In genomic region chr22:46803031-46803880, GRCh38 we compare ENCODE assay signal across 8 cellular contexts. TPM values are rescaled to one million over a fixed set of nuclear protein-coding genes. Genes with fewer than 3 reads are reported as not detected.
DNase-seq lines count a peak whose midpoint lies in the region; ATAC-seq and TF ChIP-seq lines count a peak whose summit lies in the region.

No MANE protein-coding gene starts in this region.

- peak overlapping the region; percentile 86 for H3K27ac Mint-ChIP-seq in CD8-positive, alpha-beta T cell

- H3K4me3 ChIP-seq in CD8-positive, alpha-beta T cell (ENCODE audit: low read depth, low read length), result no peak overlapping the region
- H3K4me3 ChIP-seq in adrenal gland, result no peak overlapping the region

- H3K27ac ChIP-seq in CD8-positive, alpha-beta T cell (ENCODE audit: low read depth, low read length), result no peak overlapping the region
- no peak overlapping the region for H3K27ac ChIP-seq in adrenal gland

- 28 to 48% (median 34%) methylated on average over 7 to 28 of the region's 28 CpGs for WGBS in adrenal gland, 4 donors

- H3K4me3 Mint-ChIP-seq in CD8-positive, alpha-beta T cell, result no peak overlapping the region

- H3K27me3 Mint-ChIP-seq in CD8-positive, alpha-beta T cell (ENCODE audit: low read depth), result no peaks in the 10 kb centered on the region

- POLR2A ChIA-PET in CD8-positive, alpha-beta T cell (lab: Charles Lee), result interaction anchor here (1.1 to 2.6 kb wide), 6 partner anchors 41 to 77 kb away, joined by 3 to 13 read pairs (median 6); partner anchors contain the start of gene TBC1D22A

- TF ChIP-seq CTCF in CD8-positive, alpha-beta T cell (IDR thresholded peaks at IDR 0.05), result peak; percentile 94
- TF ChIP-seq CTCF in adrenal gland (IDR thresholded peaks at IDR 0.05), result peak; percentile 74 to 86 (median 82)

- intact Hi-C loops in CD8-positive, alpha-beta T cell (cut with DNase I, micrococcal nuclease), result loop anchor here (1.0 to 5.0 kb wide), 7 partner anchors 12 to 240 kb away; partner anchors contain the start of gene TBC1D22A (in 1 of the 2)
- intact Hi-C loops in adrenal gland (cut with DNase I), result no loop called here

- peaks cover 20% of the 10 kb centered on the region for H3K4me1 ChIP-seq in CD8-positive, alpha-beta T cell (ENCODE audit: insufficient read depth, low read length)
- peaks cover 0 to 12% of the 10 kb centered on the region in 2 donors for H3K4me1 ChIP-seq in adrenal gland (replicated peaks in 1 of 2)

- H3K9me3 Mint-ChIP-seq in CD8-positive, alpha-beta T cell, result no peaks in the 10 kb centered on the region

- no peaks in the 10 kb centered on the region for H3K27me3 ChIP-seq in CD8-positive, alpha-beta T cell (ENCODE audit: insufficient read depth, low read length)
- no peaks in the 10 kb centered on the region for H3K27me3 ChIP-seq in adrenal gland

- peaks cover 31% of the 10 kb centered on the region for H3K36me3 ChIP-seq in CD8-positive, alpha-beta T cell (ENCODE audit: insufficient read depth, low read length)
- H3K36me3 ChIP-seq in adrenal gland (replicated peaks in 1 of 2), result peaks cover 0 to 14% of the 10 kb centered on the region in 2 donors

- peaks cover 72% of the 10 kb centered on the region for H3K36me3 Mint-ChIP-seq in CD8-positive, alpha-beta T cell

- no peak for TF ChIP-seq POLR2A in adrenal gland (IDR thresholded peaks at IDR 0.05)

- ATAC-seq in CD8-positive, alpha-beta T cell, result peak; percentile 87
- ATAC-seq in HG03280 (IDR thresholded peaks at IDR 0.05; ENCODE audit: unreplicated experiment), result peak; percentile 77
- no peak for ATAC-seq in HG03039 (IDR thresholded peaks at IDR 0.05; ENCODE audit: unreplicated experiment)

- DNase-seq in CD8-positive, alpha-beta T cell, result peak; percentile 57 to 84 (median 71)
- DNase-seq in T-helper 22 cell (ENCODE audit: low read depth) (peak; percentile 48), adrenal gland (peak in 4 of 7 donors; percentile 39 to 58 (median 44)), iPS-NIHi11 (ENCODE audit: low spot score) (peak; percentile 90), MV-4-11 (lab: John Stamatoyannopoulos, UW) (no peak)
- DNase-seq in stimulated activated CD4-positive, alpha-beta T cell treated with anti-CD3 and anti-CD28 coated beads, Interleukin-4, amount 100 ng/mL, for 4 hours, result peak; percentile 66 to 68

- no peaks in the 10 kb centered on the region for H3K9me3 ChIP-seq in CD8-positive, alpha-beta T cell (ENCODE audit: low read length)
- no peaks in the 10 kb centered on the region for H3K9me3 ChIP-seq in adrenal gland (replicated peaks in 1 of 3)

- peaks cover 42% of the 10 kb centered on the region for H3K4me1 Mint-ChIP-seq in CD8-positive, alpha-beta T cell (ENCODE audit: low read depth)

- CTCF ChIA-PET in CD8-positive, alpha-beta T cell (lab: Charles Lee), result interaction anchor here (0.7 to 9.1 kb wide), 46 partner anchors 9 to 436 kb away, joined by 3 to 188 read pairs (median 4); partner anchors contain the start of gene TBC1D22A

RNA-seq across cellular contexts. Expression of gene TBC1D22A, which starts 40.8 kb away (rescaled TPM):
- 10 to 100 TPM; 21.8 to 27.4 TPM for total RNA-seq in CD8-positive, alpha-beta T cell
- 10 to 100 TPM; 18.8 to 44.2 (median 29.9) TPM for total RNA-seq in adrenal gland
- 10 to 100 TPM; 11.5 to 17.4 (median 14.9) TPM for polyA plus RNA-seq in adrenal gland

Comparison
In these comparisons a context has a peak if more than half of its experiments do, and no peak if none do; other contexts are left out.
1. intact Hi-C loops: an anchor here in CD8-positive, alpha-beta T cell (1.0 to 5.0 kb wide); none called in adrenal gland.